ENCODE assay signal across 19 cellular contexts in genomic region chr18:35775887-35776286, GRCh38.
DNase-seq lines count a peak whose midpoint lies in the region; ATAC-seq, FAIRE-seq and TF ChIP-seq lines count a peak whose summit lies in the region.
"Had no signal": no experiment of that assay in that cellular context is flagged by ENCODE, and none has a peak within 500 bp of the region (broad histone marks: within the 10 kb centered on the region; RNA-seq: fewer than 3 reads in every experiment).

No MANE protein-coding gene starts in this region.

- H3K4me3 ChIP-seq in HepG2 (replicated peaks in 1 of 3; ENCODE audit: insufficient read depth in 1 of 3, low read depth in 2 of 3, low read length in 3 of 3) (no peak overlapping the region), right lobe of liver (no peak overlapping the region), fibroblast of mammary gland (ENCODE audit: control insufficient read depth, low read depth, low read length) (no peak overlapping the region)
- H3K4me3 ChIP-seq: PC-9 had no signal

- CTCF ChIA-PET in HepG2 (lab: Yijun Ruan, JAX; ENCODE audit: low intra/inter-chr PET ratio, low total read pairs) (no interaction called here), WTC11 (lab: Charles Lee) (interaction anchor here (0.9 to 1.2 kb wide), 3 partner anchors 20 to 174 kb away, joined by 3 to 5 read pairs (median 5); no protein-coding TSS in a partner anchor)

- no peaks in the 10 kb centered on the region for H3K36me3 Mint-ChIP-seq in WTC11
- H3K36me3 Mint-ChIP-seq: mesothelial cell of epicardium, T-cell had no signal

- no peak for DNase-seq in HepG2 (ENCODE audit: low spot score)
- DNase-seq in right lobe of liver: no peak
- no peak for DNase-seq in WTC11 (ENCODE audit: low spot score)
- DNase-seq in fibroblast of mammary gland (ENCODE audit: low read depth): peak; percentile 15
- DNase-seq in stromal cell of bone marrow (ENCODE audit: low read depth): peak; percentile 4
- DNase-seq in inferior parietal cortex (ENCODE audit: extremely low spot score): no peak
- DNase-seq in NCI-H1436 (lab: John Stamatoyannopoulos, UW): no peak
- no peak for DNase-seq in NCI-H446 (lab: John Stamatoyannopoulos, UW)
- DNase-seq: activated CD4-positive, alpha-beta T cell treated with anti-CD3 and anti-CD28 coated beads for 36 hours; activated T-cell treated with anti-CD3 and anti-CD28 coated beads, Interleukin-2, amount 50 U/mL, for 24 hours; Calu3; cortex of kidney; GOT3; NCI-H146; NCI-H510A treated with DMSO at 0.1 percent for 48 hours; PC-9; T-cell had no signal

- H3K4me2 ChIP-seq in HepG2 (ENCODE audit: low read depth, low read length): no peak overlapping the region
- H3K4me2 ChIP-seq: PC-9 had no signal

- no peak overlapping the region for H2AFZ ChIP-seq in HepG2 (ENCODE audit: low read length)
- H2AFZ ChIP-seq: parathyroid adenoma, PC-9 had no signal

- H3K27me3 ChIP-seq in HepG2 (ENCODE audit: control insufficient read depth in 1 of 2, insufficient read depth in 2 of 2, low read length in 2 of 2) (no peaks in the 10 kb centered on the region; a peak in 2 of 5 replicates), right lobe of liver (no peaks in the 10 kb centered on the region)

- no peak overlapping the region for H3K27ac ChIP-seq in HepG2 (ENCODE audit: extremely low read length, insufficient read depth, low read length)
- no peak overlapping the region for H3K27ac ChIP-seq in right lobe of liver
- H3K27ac ChIP-seq: parathyroid adenoma, PC-9 had no signal

- intact Hi-C loops in HepG2 (cut with micrococcal nuclease; ENCODE audit: unreplicated experiment) (loop anchor here (2.0 kb wide), 1 partner anchor 367 kb away; no protein-coding TSS in a partner anchor), right lobe of liver (cut with DNase I) (no loop called here)

- H3K9ac ChIP-seq in HepG2 (ENCODE audit: insufficient read depth, low read depth, low read length): no peak overlapping the region
- H3K9ac ChIP-seq: parathyroid adenoma had no signal

- no TSS peak for BruUV-seq in HepG2 (replicated peaks; lab: Mats Ljungman, UMichigan)

- no peak overlapping the region for H3K27ac Mint-ChIP-seq in WTC11
- H3K27ac Mint-ChIP-seq: activated CD4-positive, alpha-beta T cell treated with anti-CD3 and anti-CD28 coated beads for 36 hours; activated T-cell treated with anti-CD3 and anti-CD28 coated beads, Interleukin-2, amount 50 U/mL, for 24 hours; mesothelial cell of epicardium; T-cell had no signal

- no peaks in the 10 kb centered on the region; the same call in 1 of the 2 replicates for H3K27me3 Mint-ChIP-seq in WTC11 (ENCODE audit: low read depth)

- peaks cover 15% of the 10 kb centered on the region for H3K9me3 Mint-ChIP-seq in WTC11
- H3K9me3 Mint-ChIP-seq: mesothelial cell of epicardium had no signal

- TF ChIP-seq POLR2A in HepG2 (IDR thresholded peaks at IDR 0.05; ENCODE audit: insufficient read depth in 1 of 2, low read depth in 2 of 2, low read length in 2 of 2): no peak
- no peak for TF ChIP-seq POLR2A in right lobe of liver (IDR thresholded peaks at IDR 0.05)

- H4K20me1 ChIP-seq in HepG2 (ENCODE audit: insufficient read depth, low read length): no peaks in the 10 kb centered on the region

- peaks cover 9% of the 10 kb centered on the region for H3K4me1 Mint-ChIP-seq in WTC11
- H3K4me1 Mint-ChIP-seq: activated CD4-positive, alpha-beta T cell treated with anti-CD3 and anti-CD28 coated beads for 36 hours; mesothelial cell of epicardium; T-cell had no signal

- no peak overlapping the region for H3K4me3 Mint-ChIP-seq in WTC11
- H3K4me3 Mint-ChIP-seq: activated CD4-positive, alpha-beta T cell treated with anti-CD3 and anti-CD28 coated beads for 36 hours; activated T-cell treated with anti-CD3 and anti-CD28 coated beads, Interleukin-2, amount 50 U/mL, for 24 hours; mesothelial cell of epicardium; T-cell had no signal

- ATAC-seq in HepG2 (no peak), right lobe of liver (no peak), WTC11 (peak; percentile 55)
- ATAC-seq: activated CD4-positive, alpha-beta T cell treated with anti-CD3 and anti-CD28 coated beads for 36 hours; T-cell had no signal

- FAIRE-seq in HepG2 (lab: Jason Lieb, UNC): no peak

- POLR2A ChIA-PET in HepG2 (lab: Yijun Ruan, JAX) (no interaction called here), WTC11 (lab: Charles Lee) (no interaction called here)

- no peaks in the 10 kb centered on the region for H3K4me1 ChIP-seq in HepG2 (ENCODE audit: insufficient read depth, low read length)
- no peaks in the 10 kb centered on the region for H3K4me1 ChIP-seq in right lobe of liver
- H3K4me1 ChIP-seq: parathyroid adenoma had no signal

- H3K9me3 ChIP-seq in HepG2 (ENCODE audit: low read length) (no peaks in the 10 kb centered on the region), right lobe of liver (no peaks in the 10 kb centered on the region)

- no peak for TF ChIP-seq EP300 in HepG2 (IDR thresholded peaks at IDR 0.05; ENCODE audit: low read depth in 2 of 2, low read length in 2 of 2)
- no peak for TF ChIP-seq EP300 in HepG2 (CRISPR knock-in tag; IDR thresholded peaks at IDR 0.05; ENCODE audit: borderline replicate concordance)

- WGBS in HepG2 (ENCODE audit: low lambda C conversion rate): 2% methylated on average over 2 of the region's 2 CpGs
- WGBS in right lobe of liver (ENCODE audit: insufficient coverage, low coverage, low lambda C conversion rate, missing lambda C conversion rate): 29% methylated on average over 2 of the region's 2 CpGs

- in situ Hi-C loops in HepG2 (cut with HindIII; ENCODE audit: extremely low pct_ligation_motif_present, low pct_unique_long_range_greater_than_20kb): no loop called here

- H3K79me2 ChIP-seq in HepG2 (ENCODE audit: insufficient read depth, low read length): no peaks in the 10 kb centered on the region
- H3K79me2 ChIP-seq: parathyroid adenoma had no signal

- TF ChIP-seq CTCF in HepG2 (CRISPR knock-in tag; IDR thresholded peaks at IDR 0.05): no peak
- TF ChIP-seq CTCF in right lobe of liver (IDR thresholded peaks at IDR 0.05): no peak
- TF ChIP-seq CTCF in WTC11 (IDR thresholded peaks at IDR 0.05): no peak
- TF ChIP-seq CTCF in fibroblast of mammary gland (conservative IDR thresholded peaks at IDR 0.05; ENCODE audit: control insufficient read depth, insufficient read depth, low read depth, low read length): no peak

- TF ChIP-seq RAD21 in HepG2 (CRISPR knock-in tag; IDR thresholded peaks at IDR 0.05): no peak

- no peaks in the 10 kb centered on the region for H3K36me3 ChIP-seq in HepG2 (replicated peaks in 1 of 2; ENCODE audit: control insufficient read depth in 1 of 2, insufficient read depth in 2 of 2, low read length in 2 of 2)
- H3K36me3 ChIP-seq in right lobe of liver: no peaks in the 10 kb centered on the region

TF ChIP-seq in HepG2, 621 proteins besides CTCF, POLR2A, EP300 and RAD21 (continues in another document):
- TF ChIP-seq ELF4 (CRISPR knock-in tag; IDR thresholded peaks at IDR 0.05; ENCODE audit: borderline replicate concordance): no peak
- TF ChIP-seq ARNT (IDR thresholded peaks at IDR 0.05): no peak
- no peak for TF ChIP-seq MYNN (CRISPR knock-in tag; IDR thresholded peaks at IDR 0.05; ENCODE audit: low read depth)
- TF ChIP-seq TAF1 (CRISPR knock-in tag; IDR thresholded peaks at IDR 0.05): no peak
- no peak for TF ChIP-seq RBAK (CRISPR knock-in tag; IDR thresholded peaks at IDR 0.05)
- no peak for TF ChIP-seq TBL1XR1 (IDR thresholded peaks at IDR 0.05; ENCODE audit: borderline replicate concordance, low read length, partially characterized antibody)
- TF ChIP-seq, protein P1, sequence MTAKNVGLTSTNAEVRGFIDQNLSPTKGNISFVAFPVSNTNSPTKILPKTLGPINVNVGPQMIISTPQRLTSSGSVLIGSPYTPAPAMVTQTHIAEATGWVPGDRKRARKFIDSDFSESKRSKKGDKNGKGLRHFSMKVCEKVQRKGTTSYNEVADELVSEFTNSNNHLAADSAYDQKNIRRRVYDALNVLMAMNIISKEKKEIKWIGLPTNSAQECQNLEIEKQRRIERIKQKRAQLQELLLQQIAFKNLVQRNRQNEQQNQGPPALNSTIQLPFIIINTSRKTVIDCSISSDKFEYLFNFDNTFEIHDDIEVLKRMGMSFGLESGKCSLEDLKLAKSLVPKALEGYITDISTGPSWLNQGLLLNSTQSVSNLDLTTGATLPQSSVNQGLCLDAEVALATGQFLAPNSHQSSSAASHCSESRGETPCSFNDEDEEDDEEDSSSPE (CRISPR knock-in tag; IDR thresholded peaks at IDR 0.05): no peak

TF ChIP-seq in WTC11, 78 proteins besides CTCF, POLR2A, EP300 and RAD21:
- no peak for TF ChIP-seq MYBL2 (CRISPR knock-in tag; IDR thresholded peaks at IDR 0.05)
- no peak for TF ChIP-seq HMGXB4 (CRISPR knock-in tag; IDR thresholded peaks at IDR 0.05)
- TF ChIP-seq GABPB1 (CRISPR knock-in tag; IDR thresholded peaks at IDR 0.05): no peak

Comparison
In these comparisons a context has a peak if more than half of its experiments do, and no peak if none do; other contexts are left out.
1. DNase-seq: peak in fibroblast of mammary gland (single experiment) and stromal cell of bone marrow (single experiment); none in HepG2 (single experiment), right lobe of liver (0 of 3), WTC11 (single experiment), inferior parietal cortex (single experiment), NCI-H1436 (single experiment) and NCI-H446 (0 of 2).